1 cellular context compared by ENCODE assay signal in the genomic region with DNA sequence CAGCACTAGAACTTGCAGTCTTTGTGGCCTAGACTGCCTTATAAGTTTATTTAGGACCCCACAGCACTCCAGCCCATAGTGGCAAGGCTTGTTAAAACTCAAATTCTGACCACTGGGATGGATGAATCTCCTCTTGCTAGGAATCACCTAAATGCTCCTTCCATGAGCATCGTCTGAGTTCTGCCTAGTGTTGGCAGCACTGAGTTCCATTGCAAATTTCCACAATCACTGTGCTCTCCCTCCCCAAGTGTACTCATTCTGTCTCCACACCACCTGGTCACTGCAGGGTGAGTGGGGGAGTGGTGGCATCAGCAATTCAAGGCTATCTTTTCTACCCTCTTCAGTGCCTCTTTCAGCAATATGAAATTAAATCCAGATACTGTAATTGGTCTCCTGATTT.
TF ChIP-seq lines count a peak whose summit lies in the region.

No MANE protein-coding gene starts in this region.

TF ChIP-seq in GM23338, 12 proteins besides CTCF, POLR2A, EP300 and RAD21 (continued from another document):
- no peak for TF ChIP-seq ZNF114 (CRISPR knock-in tag; IDR thresholded peaks at IDR 0.05)
